In the genomic region with DNA sequence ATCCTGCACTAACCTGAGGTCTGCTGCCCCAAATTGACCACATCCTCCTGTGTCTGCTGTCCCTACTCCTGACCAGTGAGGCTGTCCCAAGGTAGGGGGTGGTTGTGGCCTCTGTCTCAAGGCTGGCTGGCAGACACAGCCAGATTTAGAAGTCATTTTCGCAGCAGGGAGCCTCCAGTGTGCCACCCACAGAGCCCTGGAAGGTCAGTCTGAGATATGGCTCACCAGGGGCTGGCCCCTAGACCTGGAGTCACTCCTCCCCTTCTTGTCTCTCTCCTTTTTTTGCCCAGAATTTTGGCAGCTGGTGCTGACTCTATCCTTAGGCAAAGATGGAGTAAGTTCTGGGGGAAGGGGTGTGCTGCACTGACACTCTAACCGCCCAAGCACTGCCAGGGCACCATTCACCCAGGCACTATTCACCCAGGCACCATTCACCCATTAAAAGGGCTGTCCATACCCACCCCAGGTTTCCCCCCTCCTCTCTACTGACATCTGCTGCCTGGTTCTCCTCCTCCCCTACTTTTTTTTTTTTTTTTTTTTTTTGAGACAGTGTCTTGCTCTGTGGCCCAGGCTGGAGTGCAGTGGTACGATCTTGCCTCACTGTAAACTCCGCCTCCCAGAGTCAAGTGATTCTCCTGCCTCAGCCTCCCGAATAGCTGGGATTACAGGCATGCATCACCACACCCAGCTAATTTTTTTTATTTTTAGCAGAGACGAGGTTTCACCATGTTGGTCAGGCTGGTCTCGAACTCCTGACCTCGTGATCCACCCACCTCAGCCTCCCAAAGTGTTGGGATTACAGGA, we compare ENCODE assay signal across 24 cellular contexts. TPM values are rescaled to one million over a fixed set of nuclear protein-coding genes. Genes with fewer than 3 reads are reported as not detected.
"Had no signal": no experiment of that assay in that cellular context is flagged by ENCODE, and none has a peak within 500 bp of the region (broad histone marks: within the 10 kb centered on the region; RNA-seq: fewer than 3 reads in every experiment).

No MANE protein-coding gene starts in this region.

- H3K9me3 ChIP-seq: colonic mucosa, lower lobe of right lung, tibial artery had no signal

- H3K27ac Mint-ChIP-seq: activated CD4-positive, alpha-beta T cell treated with anti-CD3 and anti-CD28 coated beads, Interleukin-2, amount 10 ng/mL, durations not matched to agents 24 days and 14 days; activated T-cell treated with anti-CD3 and anti-CD28 coated beads, Interleukin-2, amount 50 U/mL, for 72 hours; mesothelial cell of epicardium had no signal

- H3K36me3 Mint-ChIP-seq: mesothelial cell of epicardium had no signal

- H3K36me3 ChIP-seq: brain microvascular endothelial cell, colonic mucosa, lower lobe of right lung, tibial artery had no signal

- H3K4me3 ChIP-seq: colonic mucosa, lower lobe of right lung, tibial artery had no signal

- H3K9me3 Mint-ChIP-seq: activated CD4-positive, alpha-beta T cell treated with anti-CD3 and anti-CD28 coated beads, Interleukin-2, amount 10 ng/mL, durations not matched to agents 24 days and 14 days; activated T-cell treated with anti-CD3 and anti-CD28 coated beads, Interleukin-2, amount 50 U/mL, for 72 hours; mesothelial cell of epicardium; nephron had no signal

- ATAC-seq: activated T-cell treated with anti-CD3 and anti-CD28 coated beads, Interleukin-2, amount 50 U/mL, for 72 hours; lower lobe of right lung; stimulated activated naive CD8-positive, alpha-beta T cell treated with anti-CD3 and anti-CD28 coated beads, Interleukin-15, Interleukin-2, amounts not matched to agents 100 U/mL and 50 U/mL, for 24 hours had no signal

- H3K4me1 ChIP-seq: colonic mucosa had no signal

- DNase-seq: activated CD4-positive, alpha-beta T cell treated with anti-CD3 and anti-CD28 coated beads, Interleukin-2, amount 10 ng/mL, durations not matched to agents 24 days and 14 days; activated CD8-positive, alpha-beta memory T cell treated with anti-CD3 and anti-CD28 coated beads, Interleukin-2, amount 50 U/mL, for 4 hours; activated effector memory CD4-positive, alpha-beta T cell treated with anti-CD3 and anti-CD28 coated beads, Interleukin-2, amount 50 U/mL, for 16 hours; activated naive CD4-positive, alpha-beta T cell treated with anti-CD3 and anti-CD28 coated beads, Interleukin-2, amount 50 U/mL, for 16 hours; activated T-cell treated with anti-CD3 and anti-CD28 coated beads, Interleukin-2, amount 50 U/mL, for 72 hours; aorta; brain microvascular endothelial cell; central memory CD4-positive, alpha-beta T cell; colonic mucosa; erythroblast; foreskin melanocyte; glutamatergic neuron; hypothalamus; islet precursor cell; lower lobe of right lung; retina; stimulated activated CD4-positive, alpha-beta T cell treated with anti-CD3 and anti-CD28 coated beads, Interleukin-2, amount 100 ng/mL, for 24 hours; stimulated activated naive CD8-positive, alpha-beta T cell treated with anti-CD3 and anti-CD28 coated beads, Interleukin-15, Interleukin-2, amounts not matched to agents 100 U/mL and 50 U/mL, for 24 hours; substantia nigra; T1000; tibial artery had no signal

- H3K27ac ChIP-seq: brain microvascular endothelial cell, colonic mucosa, lower lobe of right lung, tibial artery had no signal

- H3K4me3 Mint-ChIP-seq: activated CD4-positive, alpha-beta T cell treated with anti-CD3 and anti-CD28 coated beads, Interleukin-2, amount 10 ng/mL, durations not matched to agents 24 days and 14 days; activated T-cell treated with anti-CD3 and anti-CD28 coated beads, Interleukin-2, amount 50 U/mL, for 72 hours; mesothelial cell of epicardium; nephron had no signal

RNA-seq across cellular contexts. Expression of gene DDN, which starts 7.7 kb away (rescaled TPM):
- total RNA-seq: lower lobe of right lung had no signal

RNA-seq across cellular contexts. Expression of gene WNT1, which starts 13.3 kb away (rescaled TPM):
- total RNA-seq: activated CD4-positive, alpha-beta T cell treated with anti-CD3 and anti-CD28 coated beads, Interleukin-2, amount 10 ng/mL, durations not matched to agents 24 days and 14 days; aorta; colonic mucosa; lower lobe of right lung; mesothelial cell of epicardium; urinary bladder had no signal
